1 cellular context compared by ENCODE assay signal in genomic region chr1:40027647-40028046, GRCh38.
A peak's percentile ranks its signal among the peaks of the same experiment; 100 is the strongest.
TF ChIP-seq lines count a peak whose summit lies in the region.

No MANE protein-coding gene starts in this region.

TF ChIP-seq in K562, 482 proteins besides CTCF, POLR2A, EP300 and RAD21 (continued from another document):
- TF ChIP-seq EHMT2 (IDR thresholded peaks at IDR 0.05) (no peak), PKNOX1 (IDR thresholded peaks at IDR 0.05) (peak; percentile 41), SPI1 (IDR thresholded peaks at IDR 0.05; ENCODE audit: borderline replicate concordance, low read depth, low read length) (peak; percentile 19; the same call in 1 of the 2 replicates)
TF ChIP-seq in K562: peak in this region for 7.
